ENCODE assay signal across 12 cellular contexts in the genomic region with DNA sequence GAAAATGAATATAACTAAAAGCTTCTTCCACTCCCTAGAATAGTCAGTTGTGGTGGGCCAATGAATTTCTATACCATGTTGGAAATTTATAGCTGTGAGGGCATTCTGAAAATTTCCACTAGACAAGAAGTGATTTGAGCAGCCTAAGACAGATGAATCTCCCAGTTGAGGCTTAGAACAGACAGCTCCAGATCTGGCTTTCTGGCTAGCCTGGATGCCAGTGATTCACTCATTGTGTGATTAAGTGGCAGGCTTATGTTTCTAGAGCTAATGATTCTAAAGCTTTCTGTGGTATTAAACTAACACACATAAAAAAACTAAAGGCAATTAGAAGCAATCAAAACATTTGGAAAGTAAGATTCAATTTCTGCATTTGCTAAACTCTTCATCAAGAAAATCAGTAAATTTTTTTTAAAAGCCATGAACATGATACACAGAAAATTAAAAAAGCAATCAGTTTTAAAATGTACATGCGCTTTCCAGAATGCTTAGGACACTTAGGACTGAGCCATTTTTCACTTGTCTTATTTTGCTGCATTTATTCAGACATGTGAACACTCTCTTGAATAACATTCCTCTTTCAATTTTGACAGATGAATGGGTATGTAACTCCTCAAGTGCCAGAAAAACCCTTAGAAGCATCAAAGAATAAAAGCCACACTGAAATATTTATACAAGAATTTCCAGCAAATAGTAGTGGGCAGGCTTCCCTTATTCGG.
DNase-seq lines count a peak whose midpoint lies in the region; ATAC-seq, FAIRE-seq and TF ChIP-seq lines count a peak whose summit lies in the region.
"Had no signal": no experiment of that assay in that cellular context is flagged by ENCODE, and none has a peak within 500 bp of the region (broad histone marks: within the 10 kb centered on the region; RNA-seq: fewer than 3 reads in every experiment).

No MANE protein-coding gene starts in this region.

- no peaks in the 10 kb centered on the region for H3K36me3 ChIP-seq in spleen

- peaks cover 0 to 3% (median 0%) of the 10 kb centered on the region in 7 donors for H3K27me3 ChIP-seq in spleen (replicated peaks in 1 of 7)

- H3K4me2 ChIP-seq in A549, result peak overlapping the region; percentile 71

- CTCF ChIA-PET in A549 (lab: Yijun Ruan, JAX), result interaction anchor here (3.4 kb wide), 1 partner anchor 11 kb away, joined by 15 read pairs; no protein-coding TSS in a partner anchor
- CTCF ChIA-PET in activated CD4-positive, alpha-beta memory T cell treated with anti-CD3 and anti-CD28 coated beads, Interleukin-2, amount 10 ng/mL, durations not matched to agents 7 days and 5 days (lab: Charles Lee), result interaction anchor here (0.5 to 2.3 kb wide), 5 partner anchors 10 to 155 kb away, joined by 3 to 9 read pairs (median 4); no protein-coding TSS in a partner anchor

- TF ChIP-seq CTCF in A549 (IDR thresholded peaks at IDR 0.05) (no peak), spleen (IDR thresholded peaks at IDR 0.05 in 8 of 11, conservative IDR thresholded peaks at IDR 0.05 in 3 of 11) (no peak)

- H3K4me3 ChIP-seq in A549, result no peak overlapping the region
- peak overlapping the region in 1 of 8 donors; percentile 46 for H3K4me3 ChIP-seq in spleen

- H3K27me3 Mint-ChIP-seq in activated CD4-positive, alpha-beta memory T cell treated with anti-CD3 and anti-CD28 coated beads, Interleukin-2, amount 10 ng/mL, durations not matched to agents 7 days and 5 days, result peaks cover 15% of the 10 kb centered on the region

- TF ChIP-seq POLR2A in A549 (IDR thresholded peaks at IDR 0.05; ENCODE audit: low read length) (no peak), spleen (IDR thresholded peaks at IDR 0.05) (no peak)

- TF ChIP-seq RAD21 in A549 (conservative IDR thresholded peaks at IDR 0.05 in 1 of 2, IDR thresholded peaks at IDR 0.05 in 1 of 2), result no peak

- POLR2A ChIA-PET in A549 (lab: Yijun Ruan, JAX), result no interaction called here
- POLR2A ChIA-PET in activated CD4-positive, alpha-beta memory T cell treated with anti-CD3 and anti-CD28 coated beads, Interleukin-2, amount 10 ng/mL, durations not matched to agents 7 days and 5 days (lab: Charles Lee), result interaction anchor here (0.8 kb wide), 1 partner anchor 165 kb away, joined by 3 read pairs; the partner anchor contains the start of gene PSAT1

- peaks cover 18% of the 10 kb centered on the region for H3K4me1 Mint-ChIP-seq in activated CD4-positive, alpha-beta memory T cell treated with anti-CD3 and anti-CD28 coated beads, Interleukin-2, amount 10 ng/mL, durations not matched to agents 7 days and 5 days
- H3K4me1 Mint-ChIP-seq: nephron had no signal

- no peak for TF ChIP-seq EP300 in A549 (IDR thresholded peaks at IDR 0.05)

- H3K36me3 Mint-ChIP-seq in activated CD4-positive, alpha-beta memory T cell treated with anti-CD3 and anti-CD28 coated beads, Interleukin-2, amount 10 ng/mL, durations not matched to agents 7 days and 5 days (ENCODE audit: low read depth), result peaks cover 28% of the 10 kb centered on the region
- H3K36me3 Mint-ChIP-seq: WTC11 had no signal

- H3K4me1 ChIP-seq in A549 (peaks cover 16% of the 10 kb centered on the region; the same call in 1 of the 3 replicates), spleen (peaks cover 0 to 12% (median 10%) of the 10 kb centered on the region in 6 donors)

- H3K27ac ChIP-seq in A549 (0 out of 6 replicates have a peak overlapping the region, but pooled peaks of 1 of the 2 experiments have one; percentile 25), spleen (peak overlapping the region in 2 of 8 donors; percentile 16 to 42)

- FAIRE-seq in A549 (lab: Jason Lieb, UNC), result peak; percentile 43
- FAIRE-seq: endometrium, H1 had no signal

- H3K9me3 ChIP-seq in A549, result no peaks in the 10 kb centered on the region
- no peaks in the 10 kb centered on the region for H3K9me3 ChIP-seq in spleen

- H3K27ac Mint-ChIP-seq in activated CD4-positive, alpha-beta memory T cell treated with anti-CD3 and anti-CD28 coated beads, Interleukin-2, amount 10 ng/mL, durations not matched to agents 7 days and 5 days, result peak overlapping the region; percentile 68
- H3K27ac Mint-ChIP-seq: nephron, WTC11 had no signal

- WGBS in A549 (ENCODE audit: missing lambda C conversion rate), result 55% methylated on average over 2 of the region's 2 CpGs
- 59 to 67% (median 61%) methylated on average over 2 of the region's 2 CpGs for WGBS in spleen, 5 donors

- ATAC-seq in A549 (peak; percentile 39 to 59; a peak in 2 of 6 replicates), GM18907 (IDR thresholded peaks at IDR 0.05; ENCODE audit: unreplicated experiment) (peak; percentile 11), GM21390 (IDR thresholded peaks at IDR 0.05; ENCODE audit: unreplicated experiment) (no peak)
- ATAC-seq: WTC11 had no signal

- intact Hi-C loops in spleen (cut with DNase I; ENCODE audit: low total_unique reads), result no loop called here

- H3K4me3 Mint-ChIP-seq in activated CD4-positive, alpha-beta memory T cell treated with anti-CD3 and anti-CD28 coated beads, Interleukin-2, amount 10 ng/mL, durations not matched to agents 7 days and 5 days, result peak overlapping the region; percentile 49
- H3K4me3 Mint-ChIP-seq: nephron, WTC11 had no signal

- peaks cover 4% of the 10 kb centered on the region for H3K9me3 Mint-ChIP-seq in activated CD4-positive, alpha-beta memory T cell treated with anti-CD3 and anti-CD28 coated beads, Interleukin-2, amount 10 ng/mL, durations not matched to agents 7 days and 5 days

- DNase-seq in A549 (ENCODE audit: low read depth in 1 of 2, low spot score in 1 of 2) (no peak), inferior parietal cortex (ENCODE audit: extremely low spot score) (peak; percentile 30), spleen (no peak), cerebellum (ENCODE audit: low spot score) (no peak), ureter (ENCODE audit: low spot score) (no peak)
- DNase-seq in activated CD4-positive, alpha-beta memory T cell treated with anti-CD3 and anti-CD28 coated beads, Interleukin-2, amount 10 ng/mL, durations not matched to agents 7 days and 5 days, result no peak

TF ChIP-seq in A549, 52 proteins besides CTCF, POLR2A, EP300 and RAD21:
- no peak for TF ChIP-seq ZNF302 (CRISPR knock-in tag; IDR thresholded peaks at IDR 0.05)
- no peak for TF ChIP-seq HMGXB4 (CRISPR knock-in tag; IDR thresholded peaks at IDR 0.05; ENCODE audit: borderline replicate concordance)
- no peak for TF ChIP-seq NFE2L2 (conservative IDR thresholded peaks at IDR 0.05; ENCODE audit: low read length)
- no peak for TF ChIP-seq FOXS1 (CRISPR knock-in tag; IDR thresholded peaks at IDR 0.05)
- no peak for TF ChIP-seq RFX5 (IDR thresholded peaks at IDR 0.05)
- TF ChIP-seq POLR2AphosphoS2 (conservative IDR thresholded peaks at IDR 0.05; ENCODE audit: low read length), result no peak
- no peak for TF ChIP-seq FOSL2 (IDR thresholded peaks at IDR 0.05)
- TF ChIP-seq FOSL2 (CRISPR knock-in tag; IDR thresholded peaks at IDR 0.05), result no peak
- TF ChIP-seq RARB (CRISPR knock-in tag; IDR thresholded peaks at IDR 0.05), result no peak
- TF ChIP-seq FOSB (CRISPR knock-in tag; IDR thresholded peaks at IDR 0.05), result no peak
- TF ChIP-seq CHD2 (IDR thresholded peaks at IDR 0.05; ENCODE audit: low read length, partially characterized antibody), result no peak
- TF ChIP-seq ZC3H11A (IDR thresholded peaks at IDR 0.05), result no peak
- TF ChIP-seq HOXB5 (CRISPR knock-in tag; IDR thresholded peaks at IDR 0.05), result no peak
- no peak for TF ChIP-seq MAZ (IDR thresholded peaks at IDR 0.05; ENCODE audit: borderline replicate concordance, low read depth, low read length)
- no peak for TF ChIP-seq GATA3 (IDR thresholded peaks at IDR 0.05; ENCODE audit: borderline replicate concordance)
- no peak for TF ChIP-seq PHF8 (IDR thresholded peaks at IDR 0.05; ENCODE audit: borderline replicate concordance, low read depth)
- TF ChIP-seq, protein P1, sequence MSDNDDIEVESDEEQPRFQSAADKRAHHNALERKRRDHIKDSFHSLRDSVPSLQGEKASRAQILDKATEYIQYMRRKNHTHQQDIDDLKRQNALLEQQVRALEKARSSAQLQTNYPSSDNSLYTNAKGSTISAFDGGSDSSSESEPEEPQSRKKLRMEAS (IDR thresholded peaks at IDR 0.05), result no peak
- TF ChIP-seq SMC3 (IDR thresholded peaks at IDR 0.05), result no peak
- TF ChIP-seq NR3C1 (IDR thresholded peaks at IDR 0.05), result no peak
- TF ChIP-seq EHF (CRISPR knock-in tag; IDR thresholded peaks at IDR 0.05), result no peak
- TF ChIP-seq MAFK (IDR thresholded peaks at IDR 0.05; ENCODE audit: partially characterized antibody), result no peak
